Comparison of ENCODE assay signal across 7 cellular contexts in genomic region chr9:109010676-109011655, GRCh38. TPM values are rescaled to one million over a fixed set of nuclear protein-coding genes. Genes with fewer than 3 reads are reported as not detected.
A peak's percentile ranks its signal among the peaks of the same experiment; 100 is the strongest.
DNase-seq lines count a peak whose midpoint lies in the region; ATAC-seq and TF ChIP-seq lines count a peak whose summit lies in the region.

No MANE protein-coding gene starts in this region.

- no peaks in the 10 kb centered on the region for H3K27me3 ChIP-seq in RWPE2 (ENCODE audit: insufficient read depth, poor library complexity, severe bottlenecking)

- peaks cover 42% of the 10 kb centered on the region for H3K4me1 ChIP-seq in RWPE2 (ENCODE audit: insufficient read depth, poor library complexity, severe bottlenecking)

- ATAC-seq in GM18519 (IDR thresholded peaks at IDR 0.05; ENCODE audit: low FRiP score, unreplicated experiment) (peak; percentile 33), HG02938 (IDR thresholded peaks at IDR 0.05; ENCODE audit: unreplicated experiment) (peak; percentile 37), RWPE2 (ENCODE audit: low read depth) (no peak)

- H3K27ac Mint-ChIP-seq in activated naive CD8-positive, alpha-beta T cell treated with anti-CD3 and anti-CD28 coated beads for 36 hours: no peak overlapping the region

- peaks cover 3% of the 10 kb centered on the region for H3K36me3 Mint-ChIP-seq in activated naive CD8-positive, alpha-beta T cell treated with anti-CD3 and anti-CD28 coated beads for 36 hours

- H3K27ac ChIP-seq in RWPE2 (ENCODE audit: poor library complexity, severe bottlenecking): peak overlapping the region; percentile 96

- H3K4me3 Mint-ChIP-seq in activated naive CD8-positive, alpha-beta T cell treated with anti-CD3 and anti-CD28 coated beads for 36 hours: peak overlapping the region; percentile 34

- DNase-seq in RWPE2 (ENCODE audit: low spot score) (no peak), islet precursor cell (peak; percentile 70), NCI-H187 (lab: John Stamatoyannopoulos, UW) (no peak)
- DNase-seq in activated naive CD8-positive, alpha-beta T cell treated with anti-CD3 and anti-CD28 coated beads for 36 hours: peak; percentile 57
- DNase-seq in stimulated activated CD8-positive, alpha-beta memory T cell treated with anti-CD3 and anti-CD28 coated beads, Interleukin-4, amount 100 ng/mL, for 48 hours: peak; percentile 78

- no peaks in the 10 kb centered on the region for H3K9me3 Mint-ChIP-seq in activated naive CD8-positive, alpha-beta T cell treated with anti-CD3 and anti-CD28 coated beads for 36 hours

- H3K4me1 Mint-ChIP-seq in activated naive CD8-positive, alpha-beta T cell treated with anti-CD3 and anti-CD28 coated beads for 36 hours: peaks cover 32% of the 10 kb centered on the region

- H3K36me3 ChIP-seq in RWPE2 (ENCODE audit: low read depth): peaks cover 24% of the 10 kb centered on the region

- H3K9me3 ChIP-seq in RWPE2 (ENCODE audit: severe bottlenecking): no peaks in the 10 kb centered on the region

- H3K27me3 Mint-ChIP-seq in activated naive CD8-positive, alpha-beta T cell treated with anti-CD3 and anti-CD28 coated beads for 36 hours: peaks cover 4% of the 10 kb centered on the region

- H3K4me3 ChIP-seq in RWPE2 (ENCODE audit: severe bottlenecking): peak overlapping the region; percentile 85

- TF ChIP-seq CTCF in RWPE2 (IDR thresholded peaks at IDR 0.05; ENCODE audit: poor library complexity, severe bottlenecking): no peak

RNA-seq across cellular contexts. Expression of gene CTNNAL1, which starts 2.3 kb away (rescaled TPM):
- total RNA-seq in activated naive CD8-positive, alpha-beta T cell treated with anti-CD3 and anti-CD28 coated beads for 36 hours: 10 to 100 TPM; 20.9 to 22.4 TPM

Comparison
In these comparisons a context has a peak if more than half of its experiments do, and no peak if none do; other contexts are left out.
1. DNase-seq: peak in activated naive CD8-positive, alpha-beta T cell treated with anti-CD3 and anti-CD28 coated beads for 36 hours (single experiment), islet precursor cell (single experiment) and stimulated activated CD8-positive, alpha-beta memory T cell treated with anti-CD3 and anti-CD28 coated beads, Interleukin-4, amount 100 ng/mL, for 48 hours (single experiment); none in RWPE2 (single experiment) and NCI-H187 (0 of 2).